In genomic region chr2:73385486-73386341, GRCh38 we compare ENCODE assay signal across 1 cellular context.
TF ChIP-seq lines count a peak whose summit lies in the region.

Gene ALMS1 (plus strand): TSS chr2:73385836. CDS start chr2:73385869, 33 bp downstream.

TF ChIP-seq in K562, 482 proteins besides CTCF, POLR2A, EP300 and RAD21 (continued from another document and continues in another):
- no peak for TF ChIP-seq E2F5 (CRISPR knock-in tag; IDR thresholded peaks at IDR 0.05)
- no peak for TF ChIP-seq MXD1 (CRISPR knock-in tag; IDR thresholded peaks at IDR 0.05; ENCODE audit: borderline replicate concordance, poor library complexity, severe bottlenecking)
- TF ChIP-seq NFXL1 (CRISPR knock-in tag; IDR thresholded peaks at IDR 0.05): no peak
- no peak for TF ChIP-seq KHSRP (IDR thresholded peaks at IDR 0.05)
- no peak for TF ChIP-seq CREB3L1 (IDR thresholded peaks at IDR 0.05; ENCODE audit: borderline replicate concordance, low read depth)
- peak; percentile 12 for TF ChIP-seq NEUROD1 (IDR thresholded peaks at IDR 0.05; ENCODE audit: borderline replicate concordance, low read depth, low read length, partially characterized antibody)
- TF ChIP-seq ZBTB7A (IDR thresholded peaks at IDR 0.05; ENCODE audit: borderline replicate concordance, control insufficient read depth, low read depth, low read length): no peak; the same call in 1 of the 2 replicates
- TF ChIP-seq ZNF766 (CRISPR knock-in tag; conservative IDR thresholded peaks at IDR 0.05): peak; percentile 97
- TF ChIP-seq RBM15 (IDR thresholded peaks at IDR 0.05; ENCODE audit: insufficient read depth, low read length): no peak
- TF ChIP-seq CBX3 (IDR thresholded peaks at IDR 0.05; ENCODE audit: borderline replicate concordance in 1 of 2, low read length in 2 of 2): no peak; a peak in 1 of 3 replicates
- no peak for TF ChIP-seq ZNF146 (CRISPR knock-in tag; IDR thresholded peaks at IDR 0.05; ENCODE audit: unreplicated experiment)
- TF ChIP-seq TSC22D4 (tag; IDR thresholded peaks at IDR 0.05): no peak
- no peak for TF ChIP-seq ZNF24 (IDR thresholded peaks at IDR 0.05)
- TF ChIP-seq KDM4B (IDR thresholded peaks at IDR 0.05; ENCODE audit: borderline replicate concordance in 2 of 2, low read depth in 1 of 2): 0 out of 4 replicates have a peak, but pooled peaks of 1 of the 2 experiments have one; percentile 32
- no peak for TF ChIP-seq PCBP2 (IDR thresholded peaks at IDR 0.05; ENCODE audit: low read depth, low read length, poor library complexity, severe bottlenecking)
- no peak for TF ChIP-seq MTF1 (CRISPR knock-in tag; IDR thresholded peaks at IDR 0.05; ENCODE audit: borderline replicate concordance)
- TF ChIP-seq MIER1 (IDR thresholded peaks at IDR 0.05; ENCODE audit: low read depth): no peak
- TF ChIP-seq ZNF12 (CRISPR knock-in tag; IDR thresholded peaks at IDR 0.05): no peak
- TF ChIP-seq CBFA2T2 (conservative IDR thresholded peaks at IDR 0.05): no peak
- TF ChIP-seq TGIF2 (CRISPR knock-in tag; IDR thresholded peaks at IDR 0.05): no peak
- TF ChIP-seq TFAP4 (CRISPR knock-in tag; IDR thresholded peaks at IDR 0.05; ENCODE audit: borderline replicate concordance): peak; percentile 82
- no peak for TF ChIP-seq POU5F1 (IDR thresholded peaks at IDR 0.05; ENCODE audit: borderline replicate concordance, low read depth, low read length, partially characterized antibody)
- no peak for TF ChIP-seq NR4A1 (CRISPR knock-in tag; IDR thresholded peaks at IDR 0.05)
- 0 out of 2 replicates have a peak, but pooled peaks have one; percentile 2 for TF ChIP-seq NR4A1 (tag; IDR thresholded peaks at IDR 0.05)
- TF ChIP-seq ZKSCAN3 (CRISPR knock-in tag; IDR thresholded peaks at IDR 0.05): no peak
- TF ChIP-seq FOS (IDR thresholded peaks at IDR 0.05; ENCODE audit: extremely low read depth, insufficient read length): no peak
- no peak for TF ChIP-seq PURB (CRISPR knock-in tag; IDR thresholded peaks at IDR 0.05; ENCODE audit: low read depth)
- TF ChIP-seq RBM25 (IDR thresholded peaks at IDR 0.05; ENCODE audit: low read depth, low read length, severe bottlenecking): no peak
- TF ChIP-seq POLR2AphosphoS5 (IDR thresholded peaks at IDR 0.05; ENCODE audit: control insufficient read depth, insufficient read depth, low read depth, low read length): 0 out of 2 replicates have a peak, but pooled peaks have one; percentile 56
- no peak for TF ChIP-seq ZNF224 (CRISPR knock-in tag; IDR thresholded peaks at IDR 0.05)
- TF ChIP-seq TCFL5 (CRISPR knock-in tag; conservative IDR thresholded peaks at IDR 0.05): no peak
- TF ChIP-seq RNF219 (CRISPR knock-in tag; IDR thresholded peaks at IDR 0.05): no peak
- TF ChIP-seq GTF2E2 (tag; IDR thresholded peaks at IDR 0.05): no peak
- no peak for TF ChIP-seq FOSL1 (tag; conservative IDR thresholded peaks at IDR 0.05)
- peak in 1 of 2 experiments; percentile 62; a peak in 2 of 4 replicates for TF ChIP-seq HDAC1 (IDR thresholded peaks at IDR 0.05)
- peak; percentile 86 for TF ChIP-seq POLR2G (IDR thresholded peaks at IDR 0.05; ENCODE audit: low read depth, low read length)
- TF ChIP-seq MLX (CRISPR knock-in tag; conservative IDR thresholded peaks at IDR 0.05): no peak
- no peak for TF ChIP-seq SNRNP70 (optimal IDR thresholded peaks at IDR 0.05; ENCODE audit: low read depth, low read length)
- no peak for TF ChIP-seq ZNF316 (IDR thresholded peaks at IDR 0.05)
- peak; percentile 91 for TF ChIP-seq HNRNPK (IDR thresholded peaks at IDR 0.05; ENCODE audit: low read depth, low read length, poor library complexity, severe bottlenecking)
- TF ChIP-seq ARID4B (CRISPR knock-in tag; IDR thresholded peaks at IDR 0.05): peak; percentile 55
- no peak for TF ChIP-seq CREB3 (tag; conservative IDR thresholded peaks at IDR 0.05; ENCODE audit: low read depth)
- TF ChIP-seq ZSCAN29 (IDR thresholded peaks at IDR 0.05): peak; percentile 59
- TF ChIP-seq XRCC4 (IDR thresholded peaks at IDR 0.05; ENCODE audit: extremely low read depth, insufficient read depth, insufficient read length): no peak
- TF ChIP-seq STAG1 (CRISPR knock-in tag; IDR thresholded peaks at IDR 0.05; ENCODE audit: borderline replicate concordance): no peak
- TF ChIP-seq ZBTB26 (CRISPR knock-in tag; IDR thresholded peaks at IDR 0.05): no peak
- no peak for TF ChIP-seq NFIC (IDR thresholded peaks at IDR 0.05)
- no peak for TF ChIP-seq ZNF347 (CRISPR knock-in tag; IDR thresholded peaks at IDR 0.05; ENCODE audit: low read depth)
- TF ChIP-seq ARHGAP35 (IDR thresholded peaks at IDR 0.05; ENCODE audit: partially characterized antibody): no peak
- TF ChIP-seq FOXP1 (CRISPR knock-in tag; IDR thresholded peaks at IDR 0.05): no peak
- TF ChIP-seq ZNF830 (CRISPR knock-in tag; IDR thresholded peaks at IDR 0.05): no peak
- TF ChIP-seq THRA (IDR thresholded peaks at IDR 0.05): no peak
- no peak for TF ChIP-seq ZNF75A (CRISPR knock-in tag; IDR thresholded peaks at IDR 0.05)
- TF ChIP-seq SIN3B (IDR thresholded peaks at IDR 0.05; ENCODE audit: low read depth): peak; percentile 61
